27 cellular contexts compared by ENCODE assay signal in genomic region chr14:31717294-31718085, GRCh38.
DNase-seq lines count a peak whose midpoint lies in the region; ATAC-seq and TF ChIP-seq lines count a peak whose summit lies in the region.
"Had no signal": no experiment of that assay in that cellular context is flagged by ENCODE, and none has a peak within 500 bp of the region (broad histone marks: within the 10 kb centered on the region; RNA-seq: fewer than 3 reads in every experiment).

No MANE protein-coding gene starts in this region.

- no peak overlapping the region for H3K27ac ChIP-seq in RWPE1
- H3K27ac ChIP-seq: adrenal gland, C4-2B, esophagus squamous epithelium, hepatocyte had no signal

- DNase-seq in HuH-7.5 (ENCODE audit: low spot score) (peak; percentile 99), RWPE1 (ENCODE audit: low spot score) (peak; percentile 3), fibroblast of pulmonary artery (ENCODE audit: low read depth) (peak; percentile 10), omental fat pad (ENCODE audit: low spot score) (no peak), BE2C (no peak), NCI-H1930 (lab: John Stamatoyannopoulos, UW) (no peak)
- DNase-seq: activated CD8-positive, alpha-beta memory T cell treated with anti-CD3 and anti-CD28 coated beads, Interleukin-2, amount 50 U/mL, for 48 hours; activated gamma-delta T cell treated with Interleukin-2 at 50 U/mL for 16 hours; adrenal gland; central memory CD4-positive, alpha-beta T cell; DMS153; effector CD4-positive, alpha-beta T cell; esophagus squamous epithelium; mesendoderm; MG63; naive thymus-derived CD8-positive, alpha-beta T cell; NCI-H2029; NCI-H526; SIG-M5; spleen; stimulated activated CD4-positive, alpha-beta T cell treated with anti-CD3 and anti-CD28 coated beads, Interleukin-4, amount 100 ng/mL, for 4 hours; T-helper 1 cell had no signal

- TF ChIP-seq CTCF in RWPE1 (conservative IDR thresholded peaks at IDR 0.05; ENCODE audit: low read depth) (no peak), fibroblast of pulmonary artery (IDR thresholded peaks at IDR 0.05; ENCODE audit: low read length, missing control alignments) (no peak), omental fat pad (IDR thresholded peaks at IDR 0.05) (no peak), BE2C (IDR thresholded peaks at IDR 0.05; ENCODE audit: low read depth, low read length) (no peak)

- H3K27me3 ChIP-seq in BE2C = no peaks in the 10 kb centered on the region
- H3K27me3 ChIP-seq: adrenal gland, esophagus squamous epithelium, hepatocyte, MG63, spleen had no signal

- CTCF ChIA-PET in RWPE1 (lab: Yijun Ruan, JAX) = interaction anchor here (0.7 kb wide), 1 partner anchor 413 kb away, joined by 4 read pairs; no protein-coding TSS in a partner anchor

- no peaks in the 10 kb centered on the region for H3K9me3 ChIP-seq in BE2C
- H3K9me3 ChIP-seq: adrenal gland, esophagus squamous epithelium, MG63 had no signal

- ATAC-seq in omental fat pad (ENCODE audit: low FRiP score) (peak; percentile 32), GM21528 (IDR thresholded peaks at IDR 0.05; ENCODE audit: low FRiP score, unreplicated experiment) (no peak), GM18858 (IDR thresholded peaks at IDR 0.05; ENCODE audit: unreplicated experiment) (no peak)
- ATAC-seq: HCT116; naive thymus-derived CD8-positive, alpha-beta T cell had no signal

- no peaks in the 10 kb centered on the region for H3K36me3 ChIP-seq in BE2C
- H3K36me3 ChIP-seq: adrenal gland, esophagus squamous epithelium, MG63 had no signal

- no peaks in the 10 kb centered on the region for H3K4me1 ChIP-seq in BE2C
- H3K4me1 ChIP-seq: esophagus squamous epithelium, spleen had no signal

- no peak overlapping the region for H3K4me3 ChIP-seq in fibroblast of pulmonary artery (replicated peaks; ENCODE audit: low read depth, low read length)
- H3K4me3 ChIP-seq in BE2C (ENCODE audit: low read depth, low read length) = no peak overlapping the region
- H3K4me3 ChIP-seq: adrenal gland, esophagus squamous epithelium, hepatocyte, MG63, spleen had no signal

- POLR2A ChIA-PET in RWPE1 (lab: Yijun Ruan, JAX; ENCODE audit: low non-redundant PET) = no interaction called here

Comparison
In these comparisons a context has a peak if more than half of its experiments do, and no peak if none do; other contexts are left out.
1. DNase-seq: peak in HuH-7.5 (single experiment), RWPE1 (single experiment) and fibroblast of pulmonary artery (single experiment); none in omental fat pad (single experiment), BE2C (single experiment) and NCI-H1930 (0 of 2).